Comparison of ENCODE assay signal across 1 cellular context in genomic region chr4:89196745-89197144, GRCh38.
TF ChIP-seq lines count a peak whose summit lies in the region.

No MANE protein-coding gene starts in this region.

TF ChIP-seq in GM23338, 12 proteins besides CTCF, POLR2A, EP300 and RAD21 (continued from another document):
- TF ChIP-seq POLR2AphosphoS5 (IDR thresholded peaks at IDR 0.05; ENCODE audit: low read depth) (no peak), ZNF331 (CRISPR knock-in tag; IDR thresholded peaks at IDR 0.05; ENCODE audit: low read depth) (no peak)
